Comparison of ENCODE assay signal across 31 cellular contexts in the genomic region with DNA sequence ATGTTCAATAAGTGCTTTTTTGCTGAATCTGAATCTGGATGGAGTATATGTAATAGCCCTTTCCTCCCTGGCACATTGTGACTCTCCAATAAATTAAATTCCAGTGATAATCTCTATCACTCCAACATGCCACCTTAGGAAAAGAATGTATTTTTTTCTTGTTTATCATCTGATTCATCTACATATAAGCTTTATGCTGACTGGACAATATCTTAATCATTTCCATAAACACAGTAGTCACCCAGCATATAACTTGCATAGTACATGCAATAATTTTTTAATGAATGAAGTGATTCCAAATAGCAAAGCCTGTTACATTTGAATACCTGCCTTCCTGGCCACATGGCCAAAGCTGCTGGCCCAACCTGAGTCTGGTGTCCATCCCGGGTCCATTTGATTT.
"Had no signal": no experiment of that assay in that cellular context is flagged by ENCODE, and none has a peak within 500 bp of the region (broad histone marks: within the 10 kb centered on the region; RNA-seq: fewer than 3 reads in every experiment).

No MANE protein-coding gene starts in this region.

- H3K27me3 ChIP-seq: neural progenitor cell, ovary, suprapubic skin, testis, tibial artery, transverse colon, upper lobe of left lung, vagina had no signal

- H3K79me2 ChIP-seq: parathyroid adenoma had no signal

- H3K9ac ChIP-seq: neural progenitor cell, parathyroid adenoma had no signal

- H3K4me2 ChIP-seq: neural progenitor cell, smooth muscle cell had no signal

- H3K9me3 ChIP-seq: ovary, psoas muscle, spleen, suprapubic skin, testis, tibial artery, transverse colon, upper lobe of left lung, vagina had no signal

- ATAC-seq: natural killer cell; psoas muscle; right cardiac atrium; sciatic nerve; stimulated activated memory B cell treated with anti-CD40 and anti-IgM and Interleukin-4, amounts not matched to agents 10 μg/mL and 1 μg/mL and 100 μg/mL, for 72 hours; stimulated activated naive CD8-positive, alpha-beta T cell treated with anti-CD3 and anti-CD28 coated beads, Interleukin-15, amount 100 ng/mL, for 72 hours; stimulated activated naive CD8-positive, alpha-beta T cell treated with anti-CD3 and anti-CD28 coated beads, Interleukin-15, Interleukin-2, amounts not matched to agents 100 U/mL and 50 U/mL, for 24 hours had no signal

- H3K27ac ChIP-seq: neural progenitor cell, ovary, parathyroid adenoma, psoas muscle, spleen, suprapubic skin, testis, tibial artery, transverse colon, upper lobe of left lung, vagina had no signal

- H3K9me3 Mint-ChIP-seq: natural killer cell; nephron; neural progenitor cell; stimulated activated memory B cell treated with anti-CD40 and anti-IgM and Interleukin-4, amounts not matched to agents 10 μg/mL and 1 μg/mL and 100 μg/mL, for 72 hours; stimulated activated naive CD8-positive, alpha-beta T cell treated with anti-CD3 and anti-CD28 coated beads, Interleukin-15, amount 100 ng/mL, for 72 hours had no signal

- H3K4me3 Mint-ChIP-seq: natural killer cell; nephron; neural progenitor cell; stimulated activated memory B cell treated with anti-CD40 and anti-IgM and Interleukin-4, amounts not matched to agents 10 μg/mL and 1 μg/mL and 100 μg/mL, for 72 hours; stimulated activated naive CD8-positive, alpha-beta T cell treated with anti-CD3 and anti-CD28 coated beads, Interleukin-15, amount 100 ng/mL, for 72 hours had no signal

- H3K36me3 ChIP-seq: neural progenitor cell, ovary, spleen, suprapubic skin, tibial artery, transverse colon, upper lobe of left lung, vagina had no signal

- H2AFZ ChIP-seq: neural progenitor cell, parathyroid adenoma had no signal

- H3K4me1 ChIP-seq: neural progenitor cell, spleen, transverse colon had no signal

- H3K36me3 Mint-ChIP-seq: natural killer cell; neural progenitor cell; stimulated activated memory B cell treated with anti-CD40 and anti-IgM and Interleukin-4, amounts not matched to agents 10 μg/mL and 1 μg/mL and 100 μg/mL, for 72 hours had no signal

- H3K4me3 ChIP-seq: neural progenitor cell, ovary, psoas muscle, skin epidermis, smooth muscle cell, spleen, suprapubic skin, testis, tibial artery, transverse colon, upper lobe of left lung, vagina had no signal

- DNase-seq: natural killer cell; occipital lobe; ovary; posterior cingulate gyrus; psoas muscle; right cardiac atrium; spleen; stimulated activated CD4-positive, alpha-beta T cell treated with anti-CD3 and anti-CD28 coated beads, Interleukin-12 subunit alpha, Interleukin-12 subunit beta, amount 100 ng/mL, for 4 hours; stimulated activated CD4-positive, alpha-beta T cell treated with anti-CD3 and anti-CD28 coated beads, Interleukin-1b, Interleukin-23, amount 100 ng/mL, for 48 hours; stimulated activated CD4-positive, alpha-beta T cell treated with anti-CD3 and anti-CD28 coated beads, Interleukin-4, amount 100 ng/mL, for 1 hour; stimulated activated CD4-positive, alpha-beta T cell treated with anti-CD3 and anti-CD28 coated beads, Interleukin-4, amount 100 ng/mL, for 4 hours; stimulated activated CD8-positive, alpha-beta memory T cell treated with anti-CD3 and anti-CD28 coated beads, Interleukin-4, amount 100 ng/mL, for 48 hours; stimulated activated naive CD4-positive, alpha-beta T cell; stimulated activated naive CD8-positive, alpha-beta T cell treated with anti-CD3 and anti-CD28 coated beads, Interleukin-15, amount 100 ng/mL, for 72 hours; stimulated activated naive CD8-positive, alpha-beta T cell treated with anti-CD3 and anti-CD28 coated beads, Interleukin-15, Interleukin-2, amounts not matched to agents 100 U/mL and 50 U/mL, for 24 hours; substantia nigra; testis; tibial artery; transverse colon; upper lobe of left lung had no signal

- H3K27ac Mint-ChIP-seq: natural killer cell; neural progenitor cell; progenitor cell of endocrine pancreas; stimulated activated memory B cell treated with anti-CD40 and anti-IgM and Interleukin-4, amounts not matched to agents 10 μg/mL and 1 μg/mL and 100 μg/mL, for 72 hours; stimulated activated naive CD8-positive, alpha-beta T cell treated with anti-CD3 and anti-CD28 coated beads, Interleukin-15, amount 100 ng/mL, for 72 hours had no signal

- H3K4me1 Mint-ChIP-seq: natural killer cell; neural progenitor cell; stimulated activated memory B cell treated with anti-CD40 and anti-IgM and Interleukin-4, amounts not matched to agents 10 μg/mL and 1 μg/mL and 100 μg/mL, for 72 hours; stimulated activated naive CD8-positive, alpha-beta T cell treated with anti-CD3 and anti-CD28 coated beads, Interleukin-15, amount 100 ng/mL, for 72 hours had no signal

- FAIRE-seq: urothelium cell line had no signal
